Comparison of ENCODE assay signal across 8 cellular contexts in genomic region chr12:1692221-1692620, GRCh38. TPM values are rescaled to one million over a fixed set of nuclear protein-coding genes. Genes with fewer than 3 reads are reported as not detected.
DNase-seq lines count a peak whose midpoint lies in the region; ATAC-seq, FAIRE-seq and TF ChIP-seq lines count a peak whose summit lies in the region.

No MANE protein-coding gene starts in this region.

- H2AFZ ChIP-seq in keratinocyte (ENCODE audit: control insufficient read depth, low read length) = no peak overlapping the region

- H3K27me3 ChIP-seq in keratinocyte (ENCODE audit: control insufficient read depth, extremely low read depth, insufficient read depth, low read length) (no peaks in the 10 kb centered on the region), thoracic aorta (replicated peaks; ENCODE audit: insufficient read depth) (no peaks in the 10 kb centered on the region)

- H4K20me1 ChIP-seq in keratinocyte (ENCODE audit: control insufficient read depth, extremely low read depth, insufficient read depth, low read length) = peaks cover 11% of the 10 kb centered on the region

- peak overlapping the region; percentile 90 to 97 for H3K4me3 Mint-ChIP-seq in activated T-cell treated with anti-CD3 and anti-CD28 coated beads, Interleukin-2, amount 50 U/mL, for 72 hours
- H3K4me3 Mint-ChIP-seq in activated T-helper 1 cell treated with anti-CD3 and anti-CD28 coated beads, Interleukin-12 subunit alpha, Interleukin-12 subunit beta, Interleukin-2, Interleukin-4 antibody, amounts not matched to agents 30 ng/mL and 10 ng/mL and 1 ng/mL, durations not matched to agents 14 hours and 24 hours and 36 hours = peak overlapping the region; percentile 99

- peak overlapping the region; percentile 88 to 100 (median 100) for H3K4me3 ChIP-seq in keratinocyte (ENCODE audit: control insufficient read depth in 2 of 3, extremely low read depth in 1 of 3, insufficient read depth in 2 of 3, low read depth in 1 of 3, low read length in 3 of 3)
- H3K4me3 ChIP-seq in thoracic aorta = peak overlapping the region; percentile 91

- no peak for FAIRE-seq in keratinocyte (lab: Jason Lieb, UNC)

- peaks cover 2% of the 10 kb centered on the region for H3K9me1 ChIP-seq in keratinocyte (ENCODE audit: control insufficient read depth, extremely low read depth, insufficient read depth, low read length)

- H3K36me3 ChIP-seq in keratinocyte (ENCODE audit: control insufficient read depth in 2 of 2, extremely low read depth in 1 of 2, insufficient read depth in 2 of 2, low read length in 2 of 2) (peaks cover 1 to 4% of the 10 kb centered on the region in 2 experiments), thoracic aorta (no peaks in the 10 kb centered on the region)

- H3K4me2 ChIP-seq in keratinocyte (ENCODE audit: control insufficient read depth, extremely low read depth, insufficient read depth, low read depth, low read length) = peak overlapping the region; percentile 92

- intact Hi-C loops in activated T-helper 1 cell treated with anti-CD3 and anti-CD28 coated beads, Interleukin-12 subunit alpha, Interleukin-12 subunit beta, Interleukin-2, Interleukin-4 antibody, amounts not matched to agents 30 ng/mL and 10 ng/mL and 1 ng/mL, durations not matched to agents 14 hours and 24 hours and 36 hours (cut with micrococcal nuclease) = loop anchor here (5.0 to 10.0 kb wide), 2 partner anchors 100 to 747 kb away; partner anchors contain the start of genes FBXL14 and RAD52

- peak overlapping the region; percentile 94 for H3K9ac ChIP-seq in keratinocyte (ENCODE audit: control insufficient read depth, extremely low read depth, insufficient read depth, low read length)

- H3K9me3 ChIP-seq in keratinocyte (ENCODE audit: control insufficient read depth, low read depth, low read length) (no peaks in the 10 kb centered on the region), thoracic aorta (no peaks in the 10 kb centered on the region)

- H3K4me1 Mint-ChIP-seq in activated T-cell treated with anti-CD3 and anti-CD28 coated beads, Interleukin-2, amount 50 U/mL, for 72 hours (ENCODE audit: low read depth) = peaks cover 76% of the 10 kb centered on the region
- peaks cover 64% of the 10 kb centered on the region for H3K4me1 Mint-ChIP-seq in activated T-helper 1 cell treated with anti-CD3 and anti-CD28 coated beads, Interleukin-12 subunit alpha, Interleukin-12 subunit beta, Interleukin-2, Interleukin-4 antibody, amounts not matched to agents 30 ng/mL and 10 ng/mL and 1 ng/mL, durations not matched to agents 14 hours and 24 hours and 36 hours (ENCODE audit: low read depth)

- no peaks in the 10 kb centered on the region for H3K27me3 Mint-ChIP-seq in activated T-cell treated with anti-CD3 and anti-CD28 coated beads, Interleukin-2, amount 50 U/mL, for 72 hours (ENCODE audit: low read depth)
- H3K27me3 Mint-ChIP-seq in activated T-helper 1 cell treated with anti-CD3 and anti-CD28 coated beads, Interleukin-12 subunit alpha, Interleukin-12 subunit beta, Interleukin-2, Interleukin-4 antibody, amounts not matched to agents 30 ng/mL and 10 ng/mL and 1 ng/mL, durations not matched to agents 14 hours and 24 hours and 36 hours (ENCODE audit: insufficient read depth) = no peaks in the 10 kb centered on the region

- no peaks in the 10 kb centered on the region for H3K9me3 Mint-ChIP-seq in activated T-cell treated with anti-CD3 and anti-CD28 coated beads, Interleukin-2, amount 50 U/mL, for 72 hours
- H3K9me3 Mint-ChIP-seq in activated T-helper 1 cell treated with anti-CD3 and anti-CD28 coated beads, Interleukin-12 subunit alpha, Interleukin-12 subunit beta, Interleukin-2, Interleukin-4 antibody, amounts not matched to agents 30 ng/mL and 10 ng/mL and 1 ng/mL, durations not matched to agents 14 hours and 24 hours and 36 hours = no peaks in the 10 kb centered on the region

- peak overlapping the region; percentile 90 for H3K27ac ChIP-seq in keratinocyte (ENCODE audit: control insufficient read depth, insufficient read depth, low read length)
- no peak overlapping the region for H3K27ac ChIP-seq in thoracic aorta

- H3K79me2 ChIP-seq in keratinocyte (ENCODE audit: control insufficient read depth, insufficient read depth, low read length) = peaks cover 62% of the 10 kb centered on the region

- DNase-seq in activated T-cell treated with anti-CD3 and anti-CD28 coated beads, Interleukin-2, amount 50 U/mL, for 72 hours = no peak
- DNase-seq in activated T-cell treated with anti-CD3 and anti-CD28 coated beads, Interleukin-2, amount 50 U/mL, for 48 hours = no peak
- no peak for DNase-seq in activated T-helper 1 cell treated with anti-CD3 and anti-CD28 coated beads, Interleukin-12 subunit alpha, Interleukin-12 subunit beta, Interleukin-2, Interleukin-4 antibody, amounts not matched to agents 30 ng/mL and 10 ng/mL and 1 ng/mL, durations not matched to agents 14 hours and 24 hours and 36 hours (ENCODE audit: low spot score)
- DNase-seq in keratinocyte (ENCODE audit: low read depth, low spot score) (no peak), thoracic aorta (ENCODE audit: low spot score) (no peak)

- H3K27ac Mint-ChIP-seq in activated T-cell treated with anti-CD3 and anti-CD28 coated beads, Interleukin-2, amount 50 U/mL, for 72 hours = peak overlapping the region; percentile 86
- H3K27ac Mint-ChIP-seq in activated T-helper 1 cell treated with anti-CD3 and anti-CD28 coated beads, Interleukin-12 subunit alpha, Interleukin-12 subunit beta, Interleukin-2, Interleukin-4 antibody, amounts not matched to agents 30 ng/mL and 10 ng/mL and 1 ng/mL, durations not matched to agents 14 hours and 24 hours and 36 hours = peak overlapping the region; percentile 96

- dilution Hi-C loops in keratinocyte (cut with MboI; ENCODE audit: extremely low pct_ligation_motif_present, low sequenced_read_pairs) = no loop called here

- H3K36me3 Mint-ChIP-seq in activated T-cell treated with anti-CD3 and anti-CD28 coated beads, Interleukin-2, amount 50 U/mL, for 72 hours (ENCODE audit: insufficient read depth in 2 of 2) = peaks cover 0 to 3% of the 10 kb centered on the region in 2 donors
- H3K36me3 Mint-ChIP-seq in activated T-helper 1 cell treated with anti-CD3 and anti-CD28 coated beads, Interleukin-12 subunit alpha, Interleukin-12 subunit beta, Interleukin-2, Interleukin-4 antibody, amounts not matched to agents 30 ng/mL and 10 ng/mL and 1 ng/mL, durations not matched to agents 14 hours and 24 hours and 36 hours (ENCODE audit: low read depth) = peaks cover 22% of the 10 kb centered on the region

- ATAC-seq in activated T-cell treated with anti-CD3 and anti-CD28 coated beads, Interleukin-2, amount 50 U/mL, for 72 hours (replicated peaks in 1 of 2) = no peak
- no peak for ATAC-seq in thoracic aorta (ENCODE audit: insufficient number of reproducible peaks, low FRiP score, low read depth)
- no peak for ATAC-seq in HG03135 (IDR thresholded peaks at IDR 0.05; ENCODE audit: unreplicated experiment)
- no peak for ATAC-seq in GM21619 (IDR thresholded peaks at IDR 0.05; ENCODE audit: unreplicated experiment)
- ATAC-seq in HG02981 (IDR thresholded peaks at IDR 0.05; ENCODE audit: unreplicated experiment) = no peak

- TF ChIP-seq CTCF in keratinocyte (optimal IDR thresholded peaks at IDR 0.05 in 1 of 3, IDR thresholded peaks at IDR 0.05 in 1 of 3, conservative IDR thresholded peaks at IDR 0.05 in 1 of 3; ENCODE audit: extremely low read depth in 1 of 3, insufficient read depth in 2 of 3, low read length in 3 of 3) = no peak
- TF ChIP-seq CTCF in thoracic aorta (IDR thresholded peaks at IDR 0.05) = no peak

- H3K4me1 ChIP-seq in keratinocyte (ENCODE audit: control insufficient read depth, extremely low read depth, insufficient read depth, low read length) (peaks cover 7% of the 10 kb centered on the region), thoracic aorta (ENCODE audit: control insufficient read depth in 1 of 2, low read depth in 2 of 2) (peaks cover 15 to 51% of the 10 kb centered on the region in 2 donors)

RNA-seq across cellular contexts. Expression of gene ADIPOR2, which starts 1.4 kb away (rescaled TPM):
- 10 to 100 TPM; 37.0 to 43.5 TPM for total RNA-seq in activated T-cell treated with anti-CD3 and anti-CD28 coated beads, Interleukin-2, amount 50 U/mL, for 72 hours
- total RNA-seq in activated T-helper 1 cell treated with anti-CD3 and anti-CD28 coated beads, Interleukin-12 subunit alpha, Interleukin-12 subunit beta, Interleukin-2, Interleukin-4 antibody, amounts not matched to agents 30 ng/mL and 10 ng/mL and 1 ng/mL, durations not matched to agents 14 hours and 24 hours and 36 hours = 69.4 and 75.2 TPM in 2 replicates
- polyA plus RNA-seq in keratinocyte = 35.7 to 59.4 TPM (median 41.4 TPM) in 3 replicates
- 12.5 TPM for polyA plus RNA-seq in keratinocyte (2011; ENCODE audit: low read depth)
- polyA plus RNA-seq in keratinocyte (2011; cell fraction: cytosol; rRNA removed) = 41.5 and 68.5 TPM in 2 replicates
- polyA plus RNA-seq in keratinocyte (2011; cell fraction: nucleus; rRNA removed) = 61.9 and 66.3 TPM in 2 replicates
- 31.8 and 46.1 TPM in 2 replicates for polyA plus RNA-seq in keratinocyte (2012; ENCODE audit: low replicate concordance)
- 36.3 to 53.9 TPM (median 39.5 TPM) in 3 replicates for polyA minus RNA-seq in keratinocyte
- 20.9 TPM for polyA minus RNA-seq in keratinocyte (2011; cell fraction: cytosol; rRNA and poly(A)+ RNA removed)
- 32.5 and 77.1 TPM in 2 replicates for polyA minus RNA-seq in keratinocyte (2011; cell fraction: nucleus; rRNA and poly(A)+ RNA removed)
- 10 to 100 TPM; 24.2 to 43.0 TPM for total RNA-seq in thoracic aorta
